ENCODE assay signal across 12 cellular contexts in genomic region chr22:24453853-24454252, GRCh38. TPM values are rescaled to one million over a fixed set of nuclear protein-coding genes. Genes with fewer than 3 reads are reported as not detected.
"Had no signal": no experiment of that assay in that cellular context is flagged by ENCODE, and none has a peak within 500 bp of the region (broad histone marks: within the 10 kb centered on the region; RNA-seq: fewer than 3 reads in every experiment).

No MANE protein-coding gene starts in this region.

- H2AFZ ChIP-seq: GM23248, GM23338 had no signal

- H3K9me3 Mint-ChIP-seq: GM23338 had no signal

- H3K4me2 ChIP-seq: GM23338 had no signal

- H3K27ac ChIP-seq: GM23248 had no signal

- FAIRE-seq: H1, H54 had no signal

- ATAC-seq: GM23338, HCT116 had no signal

- H3K27ac Mint-ChIP-seq: GM23338, H9, HFFc6 had no signal

- H3K4me3 ChIP-seq: GM23248, GM23338, HAP-1 had no signal

- H3K9ac ChIP-seq: GM23248 had no signal

- H3K4me3 Mint-ChIP-seq: GM23338, H9, HFFc6 had no signal

- H3K4me1 ChIP-seq: HAP-1 had no signal

- H3K36me3 ChIP-seq: HAP-1 had no signal

- DNase-seq: GM23248, GOT3, H7, H9, HCEC 1CT, HFFc6 had no signal

- H3K9me3 ChIP-seq: HAP-1 had no signal

RNA-seq across cellular contexts. Expression of gene UPB1, which starts 41.3 kb away (rescaled TPM):
- total RNA-seq: GM23248, GM23338, H1, H4, H7, H9 had no signal
- polyA plus RNA-seq: GM23248 had no signal
